In the genomic region with DNA sequence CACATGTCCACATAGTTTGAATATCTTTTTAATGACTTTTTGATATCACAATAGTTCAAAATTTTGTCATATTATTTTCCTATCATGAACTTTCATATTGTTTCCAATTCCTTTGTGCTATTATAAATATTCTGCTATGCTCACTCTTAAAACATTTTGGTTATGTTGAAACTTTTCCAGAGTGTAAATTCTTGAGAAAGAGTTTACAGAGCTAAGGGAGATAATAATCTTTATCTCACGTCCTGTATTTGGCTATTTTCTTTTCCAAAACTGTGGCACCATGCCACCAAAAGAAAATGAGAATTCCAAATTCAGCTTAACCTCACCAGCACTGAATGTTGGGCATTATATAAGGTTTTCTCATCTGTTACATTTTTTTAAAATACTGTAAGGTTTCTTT, we compare ENCODE assay signal across 22 cellular contexts.
"Had no signal": no experiment of that assay in that cellular context is flagged by ENCODE, and none has a peak within 500 bp of the region (broad histone marks: within the 10 kb centered on the region; RNA-seq: fewer than 3 reads in every experiment).

No MANE protein-coding gene starts in this region.

- H3K27ac Mint-ChIP-seq: activated CD8-positive, alpha-beta T cell treated with anti-CD3 and anti-CD28 coated beads, Interleukin-2, amount 10 ng/mL, durations not matched to agents 7 days and 5 days; activated naive CD4-positive, alpha-beta T cell treated with anti-CD3 and anti-CD28 coated beads, Interleukin-2, amount 50 U/mL, for 24 hours; activated T-helper 1 cell treated with anti-CD3 and anti-CD28 coated beads, Interleukin-12 subunit alpha, Interleukin-12 subunit beta, Interleukin-2, Interleukin-4 antibody, amounts not matched to agents 30 ng/mL and 10 ng/mL and 1 ng/mL, durations not matched to agents 14 hours and 24 hours and 36 hours; T-helper 1 cell treated with Interleukin-12 subunit alpha and Interleukin-12 subunit beta and Interleukin-4 antibody, amounts not matched to agents 30 μg/mL and 1 μg/mL, for 36 hours; WTC11 had no signal

- H3K27ac ChIP-seq: body of pancreas had no signal

- H3K36me3 Mint-ChIP-seq: activated naive CD4-positive, alpha-beta T cell treated with anti-CD3 and anti-CD28 coated beads, Interleukin-2, amount 50 U/mL, for 24 hours; WTC11 had no signal

- DNase-seq: activated CD4-positive, alpha-beta T cell treated with anti-CD3 and anti-CD28 coated beads for 48 hours; activated CD4-positive, alpha-beta T cell treated with anti-CD3 and anti-CD28 coated beads, Interleukin-2, amount 50 U/mL, for 4 hours; activated CD4-positive, CD25-positive, alpha-beta regulatory T cell treated with anti-CD3 and anti-CD28 coated beads, Interleukin-2, amount 50 U/mL, for 72 hours; activated CD8-positive, alpha-beta memory T cell treated with anti-CD3 and anti-CD28 coated beads, Interleukin-2, amount 50 U/mL, for 48 hours; activated CD8-positive, alpha-beta T cell treated with anti-CD3 and anti-CD28 coated beads, Interleukin-2, amount 10 ng/mL, durations not matched to agents 7 days and 5 days; activated effector memory CD4-positive, alpha-beta T cell treated with Interleukin-2 at 50 U/mL for 16 hours; activated naive CD4-positive, alpha-beta T cell; activated T-cell treated with anti-CD3 and anti-CD28 coated beads, Interleukin-2, amount 50 U/mL, for 1 hour; aorta; body of pancreas; NCI-H1105 treated with DMSO at 0.1 percent for 48 hours; NCI-H1436 treated with DMSO at 0.1 percent for 48 hours; NCI-H187; NCI-H2081; NCI-H446; NCI-H524; SHP77 had no signal

- H3K4me3 Mint-ChIP-seq: activated CD8-positive, alpha-beta T cell treated with anti-CD3 and anti-CD28 coated beads, Interleukin-2, amount 10 ng/mL, durations not matched to agents 7 days and 5 days; activated naive CD4-positive, alpha-beta T cell treated with anti-CD3 and anti-CD28 coated beads, Interleukin-2, amount 50 U/mL, for 24 hours; activated T-helper 1 cell treated with anti-CD3 and anti-CD28 coated beads, Interleukin-12 subunit alpha, Interleukin-12 subunit beta, Interleukin-2, Interleukin-4 antibody, amounts not matched to agents 30 ng/mL and 10 ng/mL and 1 ng/mL, durations not matched to agents 14 hours and 24 hours and 36 hours; central memory CD8-positive, alpha-beta T cell; T-helper 1 cell treated with Interleukin-12 subunit alpha and Interleukin-12 subunit beta and Interleukin-4 antibody, amounts not matched to agents 30 μg/mL and 1 μg/mL, for 36 hours; WTC11 had no signal

- ATAC-seq: activated CD8-positive, alpha-beta T cell treated with anti-CD3 and anti-CD28 coated beads, Interleukin-2, amount 10 ng/mL, durations not matched to agents 7 days and 5 days; body of pancreas; WTC11 had no signal

- H3K4me3 ChIP-seq: body of pancreas had no signal

- H3K27me3 Mint-ChIP-seq: activated naive CD4-positive, alpha-beta T cell treated with anti-CD3 and anti-CD28 coated beads, Interleukin-2, amount 50 U/mL, for 24 hours; central memory CD8-positive, alpha-beta T cell had no signal

- H3K4me1 Mint-ChIP-seq: activated naive CD4-positive, alpha-beta T cell treated with anti-CD3 and anti-CD28 coated beads, Interleukin-2, amount 50 U/mL, for 24 hours; central memory CD8-positive, alpha-beta T cell had no signal

- H3K27me3 ChIP-seq: body of pancreas had no signal
